Comparison of ENCODE assay signal across 20 cellular contexts in the genomic region with DNA sequence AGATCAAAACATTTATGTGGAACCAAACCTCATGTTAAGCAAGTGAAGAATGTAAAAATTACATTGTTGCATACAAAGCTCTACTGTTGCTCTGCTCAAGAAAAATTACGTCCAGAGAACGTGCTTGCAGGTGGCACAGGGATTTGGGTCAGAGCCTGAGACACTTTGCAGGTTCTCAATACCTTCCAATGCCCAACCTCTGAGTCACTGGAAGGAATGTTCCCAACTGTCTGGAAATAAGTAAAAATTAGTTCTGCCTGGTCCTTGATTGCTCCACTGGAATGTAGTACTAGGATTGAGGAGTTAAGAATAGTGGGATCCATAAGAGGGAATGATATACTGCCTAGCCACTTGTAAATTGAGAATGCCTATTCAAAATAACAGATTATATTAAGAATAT. TPM values are rescaled to one million over a fixed set of nuclear protein-coding genes. Genes with fewer than 3 reads are reported as not detected.
"Had no signal": no experiment of that assay in that cellular context is flagged by ENCODE, and none has a peak within 500 bp of the region (broad histone marks: within the 10 kb centered on the region; RNA-seq: fewer than 3 reads in every experiment).

No MANE protein-coding gene starts in this region.

- H2AFZ ChIP-seq: parathyroid adenoma had no signal

- H3K4me3 ChIP-seq: body of pancreas, gastrocnemius medialis, heart left ventricle, thyroid gland had no signal

- H3K79me2 ChIP-seq: parathyroid adenoma had no signal

- H3K9ac ChIP-seq: parathyroid adenoma had no signal

- H3K4me1 ChIP-seq: body of pancreas, heart left ventricle, parathyroid adenoma, thyroid gland had no signal

- H3K27me3 Mint-ChIP-seq: activated CD4-positive, alpha-beta T cell treated with anti-CD3 and anti-CD28 coated beads for 36 hours; activated naive CD8-positive, alpha-beta T cell treated with anti-CD3 and anti-CD28 coated beads, Interleukin-2, amount 10 ng/mL, durations not matched to agents 7 days and 5 days; stimulated activated naive B cell treated with anti-CD40 and anti-IgM and Interleukin-4, amounts not matched to agents 10 μg/mL and 1 μg/mL and 100 μg/mL, for 72 hours had no signal

- DNase-seq: activated CD4-positive, alpha-beta T cell treated with anti-CD3 and anti-CD28 coated beads for 36 hours; activated CD4-positive, alpha-beta T cell treated with anti-CD3 and anti-CD28 coated beads, Interleukin-2, amount 50 U/mL, for 48 hours; activated gamma-delta T cell treated with Interleukin-2 at 50 U/mL for 16 hours; activated naive CD8-positive, alpha-beta T cell treated with anti-CD3 and anti-CD28 coated beads, Interleukin-2, amount 10 ng/mL, durations not matched to agents 7 days and 5 days; amygdala; body of pancreas; central memory CD4-positive, alpha-beta T cell; gastrocnemius medialis; heart left ventricle; mesenchymal stem cell; stimulated activated naive B cell treated with anti-CD40 and anti-IgM and Interleukin-4, amounts not matched to agents 10 μg/mL and 1 μg/mL and 100 μg/mL, for 72 hours; SW 1271; T-helper 2 cell; thyroid gland had no signal

- H3K27me3 ChIP-seq: body of pancreas, gastrocnemius medialis, heart left ventricle, thyroid gland had no signal

- H3K4me1 Mint-ChIP-seq: nephron had no signal

- H3K27ac Mint-ChIP-seq: activated naive CD8-positive, alpha-beta T cell treated with anti-CD3 and anti-CD28 coated beads, Interleukin-2, amount 10 ng/mL, durations not matched to agents 7 days and 5 days; nephron; stimulated activated naive B cell treated with anti-CD40 and anti-IgM and Interleukin-4, amounts not matched to agents 10 μg/mL and 1 μg/mL and 100 μg/mL, for 72 hours had no signal

- H3K36me3 ChIP-seq: gastrocnemius medialis, heart left ventricle, thyroid gland had no signal

- H3K36me3 Mint-ChIP-seq: activated naive CD8-positive, alpha-beta T cell treated with anti-CD3 and anti-CD28 coated beads, Interleukin-2, amount 10 ng/mL, durations not matched to agents 7 days and 5 days; stimulated activated naive B cell treated with anti-CD40 and anti-IgM and Interleukin-4, amounts not matched to agents 10 μg/mL and 1 μg/mL and 100 μg/mL, for 72 hours had no signal

- H3K27ac ChIP-seq: body of pancreas, gastrocnemius medialis, heart left ventricle, parathyroid adenoma, thyroid gland had no signal

- H3K9me3 Mint-ChIP-seq: activated naive CD8-positive, alpha-beta T cell treated with anti-CD3 and anti-CD28 coated beads, Interleukin-2, amount 10 ng/mL, durations not matched to agents 7 days and 5 days; nephron; stimulated activated naive B cell treated with anti-CD40 and anti-IgM and Interleukin-4, amounts not matched to agents 10 μg/mL and 1 μg/mL and 100 μg/mL, for 72 hours had no signal

- H3K4me3 Mint-ChIP-seq: activated CD4-positive, alpha-beta T cell treated with anti-CD3 and anti-CD28 coated beads for 36 hours; activated naive CD8-positive, alpha-beta T cell treated with anti-CD3 and anti-CD28 coated beads, Interleukin-2, amount 10 ng/mL, durations not matched to agents 7 days and 5 days; nephron; stimulated activated naive B cell treated with anti-CD40 and anti-IgM and Interleukin-4, amounts not matched to agents 10 μg/mL and 1 μg/mL and 100 μg/mL, for 72 hours had no signal

- ATAC-seq: activated CD4-positive, alpha-beta T cell treated with anti-CD3 and anti-CD28 coated beads for 36 hours; body of pancreas; gastrocnemius medialis; heart left ventricle; stimulated activated naive B cell treated with anti-CD40 and anti-IgM and Interleukin-4, amounts not matched to agents 10 μg/mL and 1 μg/mL and 100 μg/mL, for 72 hours had no signal

- H3K9me3 ChIP-seq: body of pancreas, gastrocnemius medialis, heart left ventricle, thyroid gland had no signal

RNA-seq across cellular contexts. Expression of a gene that starts 2.8 kb away (rescaled TPM):
- total RNA-seq: body of pancreas, gastrocnemius medialis, subcutaneous adipose tissue, thyroid gland, urinary bladder had no signal
- polyA plus RNA-seq: esophagus, heart left ventricle, liver, urinary bladder had no signal
